Comparison of ENCODE assay signal across 9 cellular contexts in the genomic region with DNA sequence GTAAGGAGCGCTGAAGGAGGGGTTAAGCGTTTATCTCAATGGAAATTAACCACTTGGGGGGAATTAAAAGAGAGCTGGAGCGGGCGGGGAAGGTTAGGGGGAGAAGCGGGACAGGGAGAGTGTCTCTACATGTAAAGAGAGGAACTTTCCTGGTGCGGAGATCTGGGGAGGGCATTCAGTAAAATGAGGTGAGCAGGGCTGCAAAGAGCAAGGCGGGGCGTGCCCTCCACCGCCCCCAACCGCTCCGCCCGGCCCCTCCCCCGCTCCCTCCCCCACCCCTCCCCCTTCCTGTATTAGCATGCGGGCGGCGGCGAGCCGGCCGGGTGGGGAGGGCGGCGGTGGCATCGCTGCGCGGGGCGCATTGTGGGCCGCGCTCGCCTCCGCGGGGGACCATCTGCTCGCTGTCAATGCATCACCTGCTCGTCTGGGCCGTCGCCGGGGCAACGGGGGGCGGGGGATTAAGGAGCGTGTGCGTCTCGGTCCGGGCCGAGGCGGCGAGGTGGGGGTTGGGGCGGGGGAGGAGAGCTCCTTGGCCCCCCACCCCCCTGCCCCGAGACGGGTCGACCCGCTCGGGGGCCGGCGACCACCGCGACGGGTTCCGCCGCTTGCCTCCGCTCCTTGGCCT. TPM values are rescaled to one million over a fixed set of nuclear protein-coding genes. Genes with fewer than 3 reads are reported as not detected.
DNase-seq lines count a peak whose midpoint lies in the region; ATAC-seq, FAIRE-seq and TF ChIP-seq lines count a peak whose summit lies in the region.
"Had no signal": no experiment of that assay in that cellular context is flagged by ENCODE, and none has a peak within 500 bp of the region (broad histone marks: within the 10 kb centered on the region; RNA-seq: fewer than 3 reads in every experiment).

No MANE protein-coding gene starts in this region.

- H3K27ac ChIP-seq in SK-N-MC (no peak overlapping the region), kidney (ENCODE audit: low read depth in 2 of 2, low read length in 2 of 2) (no peak overlapping the region)

- H3K36me3 ChIP-seq in SK-N-MC (ENCODE audit: insufficient read depth, low read length) (no peaks in the 10 kb centered on the region), adipocyte (ENCODE audit: control insufficient read depth, insufficient read depth, low read length, severe bottlenecking) (no peaks in the 10 kb centered on the region), kidney (ENCODE audit: control insufficient read depth in 1 of 2, insufficient read depth in 2 of 2, low read length in 2 of 2) (no peaks in the 10 kb centered on the region)

- peak; percentile 53 for DNase-seq in Right ventricle myocardium inferior (ENCODE audit: missing footprints)
- no peak for DNase-seq in cardiac septum (ENCODE audit: low spot score)
- DNase-seq in SK-N-MC (ENCODE audit: low read depth, low spot score): no peak
- no peak for DNase-seq in adipocyte (ENCODE audit: low read depth)
- peak; percentile 75 for DNase-seq in kidney
- peak; percentile 40 for DNase-seq in stimulated activated CD8-positive, alpha-beta memory T cell treated with anti-CD3 and anti-CD28 coated beads, Interleukin-4, amount 100 ng/mL, for 24 hours (ENCODE audit: low read depth)
- no peak for DNase-seq in NAMALWA (ENCODE audit: low spot score)

- no peak for FAIRE-seq in kidney (lab: Jason Lieb, UNC)
- FAIRE-seq: A204.1 had no signal

- H3K4me1 ChIP-seq in adipocyte (ENCODE audit: control insufficient read depth, insufficient read depth, low read length) (peaks cover 10% of the 10 kb centered on the region), kidney (ENCODE audit: control insufficient read depth in 1 of 2, insufficient read depth in 1 of 2, low read depth in 1 of 2, low read length in 2 of 2) (no peaks in the 10 kb centered on the region)

- intact Hi-C loops in Right ventricle myocardium inferior (cut with DNase I): no loop called here
- intact Hi-C loops in cardiac septum (cut with DNase I): no loop called here
- intact Hi-C loops in kidney (cut with DNase I): no loop called here

- H3K9me3 ChIP-seq in SK-N-MC (ENCODE audit: low read depth, low read length) (no peaks in the 10 kb centered on the region), adipocyte (ENCODE audit: control insufficient read depth, low read length) (no peaks in the 10 kb centered on the region), kidney (ENCODE audit: control insufficient read depth in 1 of 2, low read length in 2 of 2) (no peaks in the 10 kb centered on the region)

- H3K27me3 ChIP-seq in adipocyte (replicated peaks; ENCODE audit: control insufficient read depth, insufficient read depth, low read length): peaks cover 40% of the 10 kb centered on the region

- peak overlapping the region; percentile 17 for H3K4me3 ChIP-seq in SK-N-MC
- peak overlapping the region; percentile 52 for H3K4me3 ChIP-seq in adipocyte (ENCODE audit: low read length)
- no peak overlapping the region for H3K4me3 ChIP-seq in kidney (ENCODE audit: low read length in 2 of 2)

- no peak overlapping the region for H3K9ac ChIP-seq in SK-N-MC (ENCODE audit: insufficient read length)
- H3K9ac ChIP-seq in adipocyte (ENCODE audit: low read length): no peak overlapping the region
- no peak overlapping the region for H3K9ac ChIP-seq in kidney (ENCODE audit: low read length in 2 of 2)

- ATAC-seq in Right ventricle myocardium inferior (peak; percentile 31), HG03469 (IDR thresholded peaks at IDR 0.05; ENCODE audit: unreplicated experiment) (peak; percentile 44)

- no peak for TF ChIP-seq CTCF in kidney (IDR thresholded peaks at IDR 0.05; ENCODE audit: borderline replicate concordance, extremely low read depth, insufficient read depth)

RNA-seq across cellular contexts. Expression of gene C12orf42, which starts 0.5 kb away (rescaled TPM):
- not detected for total RNA-seq in Right ventricle myocardium inferior
- not detected for total RNA-seq in cardiac septum
- total RNA-seq in kidney: 0.94 TPM
- not detected for polyA plus RNA-seq in kidney (ENCODE audit: insufficient read depth, low read depth, low replicate concordance)

Comparison
In these comparisons a context has a peak if more than half of its experiments do, and no peak if none do; other contexts are left out.
1. DNase-seq: peak in Right ventricle myocardium inferior (single experiment), kidney (single experiment) and stimulated activated CD8-positive, alpha-beta memory T cell treated with anti-CD3 and anti-CD28 coated beads, Interleukin-4, amount 100 ng/mL, for 24 hours (single experiment); none in cardiac septum (single experiment), SK-N-MC (single experiment), adipocyte (single experiment) and NAMALWA (single experiment).
2. H3K4me3 ChIP-seq: peak in SK-N-MC (single experiment) and adipocyte (single experiment); none in kidney (0 of 2).